1 cellular context compared by ENCODE assay signal in the genomic region with DNA sequence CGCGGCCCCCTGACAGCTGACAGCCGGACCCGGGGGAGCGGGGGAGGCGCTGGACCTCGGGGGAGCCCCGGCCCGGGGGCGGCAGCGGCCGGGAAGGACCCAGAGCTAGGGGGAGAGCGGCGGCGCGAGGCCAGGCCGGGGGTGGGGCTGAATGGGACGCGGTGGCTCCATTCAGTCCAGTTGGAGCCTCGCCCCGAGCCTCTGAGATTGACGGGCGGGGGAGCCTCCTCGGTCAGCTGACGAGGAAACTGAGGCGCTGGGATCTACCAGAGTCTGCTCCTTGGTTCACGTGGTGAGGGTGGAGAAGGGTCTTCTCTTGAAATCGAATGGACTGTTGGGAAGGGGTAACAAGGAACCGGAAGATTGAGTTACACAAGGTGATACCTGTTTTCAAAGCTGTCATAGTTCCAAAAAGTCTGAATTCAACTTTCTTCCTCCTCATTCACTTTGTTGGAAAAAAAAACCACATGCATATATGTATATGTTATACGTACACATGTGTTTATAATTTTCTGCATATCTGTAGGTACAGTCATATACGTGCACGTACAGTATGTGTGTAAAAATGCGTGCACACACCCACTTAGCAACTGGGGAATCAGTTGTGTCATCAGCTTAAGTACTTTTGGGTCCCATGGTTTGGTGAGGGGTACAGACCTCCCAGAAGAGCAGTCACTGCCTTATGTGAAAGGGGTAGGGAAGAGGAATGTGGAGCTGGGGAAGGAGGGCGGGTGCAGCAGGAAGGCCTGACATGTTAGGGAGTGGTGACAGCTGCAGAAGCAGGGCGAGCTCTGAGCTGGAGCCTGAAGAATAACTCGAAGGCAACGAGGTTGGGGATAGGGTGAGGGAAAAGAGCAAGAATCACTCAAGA.
TF ChIP-seq lines count a peak whose summit lies in the region.

No MANE protein-coding gene starts in this region.

TF ChIP-seq in HEK293, 187 proteins besides CTCF, POLR2A, EP300 and RAD21 (continued from another document):
- TF ChIP-seq ZNF148 (tag by site-specific recombination; IDR thresholded peaks at IDR 0.05; ENCODE audit: borderline replicate concordance) = no peak
- TF ChIP-seq BCL11A (tag by site-specific recombination; IDR thresholded peaks at IDR 0.05; ENCODE audit: low read depth) = no peak
- TF ChIP-seq ZBTB6 (tag by site-specific recombination; IDR thresholded peaks at IDR 0.05) = no peak
